ENCODE assay signal across 19 cellular contexts in genomic region chr1:54442185-54442584, GRCh38.
"Had no signal": no experiment of that assay in that cellular context is flagged by ENCODE, and none has a peak within 500 bp of the region (broad histone marks: within the 10 kb centered on the region; RNA-seq: fewer than 3 reads in every experiment).

No MANE protein-coding gene starts in this region.

- H3K36me3 ChIP-seq: esophagus muscularis mucosa, gastroesophageal sphincter, neural progenitor cell, ovary, uterus had no signal

- H2AFZ ChIP-seq: neural progenitor cell had no signal

- H3K4me1 ChIP-seq: esophagus muscularis mucosa, gastroesophageal sphincter, neural progenitor cell, uterus had no signal

- H3K9me3 ChIP-seq: esophagus muscularis mucosa, gastroesophageal sphincter, ovary, uterus had no signal

- H3K4me3 ChIP-seq: esophagus muscularis mucosa, gastroesophageal sphincter, lung, neural progenitor cell, ovary, uterus had no signal

- H3K27ac ChIP-seq: esophagus muscularis mucosa, gastroesophageal sphincter, neural progenitor cell, ovary, uterus had no signal

- H3K27me3 ChIP-seq: esophagus muscularis mucosa, gastroesophageal sphincter, neural progenitor cell, ovary, uterus had no signal

- H3K4me2 ChIP-seq: neural progenitor cell had no signal

- FAIRE-seq: endometrium, small intestine had no signal

- DNase-seq: effector memory CD4-positive, alpha-beta T cell; glutamatergic neuron; islet precursor cell; left ventricle myocardium superior; mesenchymal stem cell; midbrain; nucleus accumbens; right cardiac atrium; small intestine; stimulated activated CD4-positive, alpha-beta T cell treated with anti-CD3 and anti-CD28 coated beads, Interleukin-12 subunit alpha, Interleukin-12 subunit beta, amount 100 ng/mL, for 4 hours; stimulated activated naive CD4-positive, alpha-beta T cell treated with Interleukin-2 at 50 U/mL for 16 hours; uterus had no signal

- ATAC-seq: gastroesophageal sphincter; left ventricle myocardium superior; natural killer cell treated with Interleukin-12 subunit alpha and Interleukin-12 subunit beta and Interleukin-15 and Interleukin-18, amount 100 ng/mL, for 72 hours; right cardiac atrium had no signal

- H3K9ac ChIP-seq: neural progenitor cell had no signal
